ENCODE assay signal across 14 cellular contexts in the genomic region with DNA sequence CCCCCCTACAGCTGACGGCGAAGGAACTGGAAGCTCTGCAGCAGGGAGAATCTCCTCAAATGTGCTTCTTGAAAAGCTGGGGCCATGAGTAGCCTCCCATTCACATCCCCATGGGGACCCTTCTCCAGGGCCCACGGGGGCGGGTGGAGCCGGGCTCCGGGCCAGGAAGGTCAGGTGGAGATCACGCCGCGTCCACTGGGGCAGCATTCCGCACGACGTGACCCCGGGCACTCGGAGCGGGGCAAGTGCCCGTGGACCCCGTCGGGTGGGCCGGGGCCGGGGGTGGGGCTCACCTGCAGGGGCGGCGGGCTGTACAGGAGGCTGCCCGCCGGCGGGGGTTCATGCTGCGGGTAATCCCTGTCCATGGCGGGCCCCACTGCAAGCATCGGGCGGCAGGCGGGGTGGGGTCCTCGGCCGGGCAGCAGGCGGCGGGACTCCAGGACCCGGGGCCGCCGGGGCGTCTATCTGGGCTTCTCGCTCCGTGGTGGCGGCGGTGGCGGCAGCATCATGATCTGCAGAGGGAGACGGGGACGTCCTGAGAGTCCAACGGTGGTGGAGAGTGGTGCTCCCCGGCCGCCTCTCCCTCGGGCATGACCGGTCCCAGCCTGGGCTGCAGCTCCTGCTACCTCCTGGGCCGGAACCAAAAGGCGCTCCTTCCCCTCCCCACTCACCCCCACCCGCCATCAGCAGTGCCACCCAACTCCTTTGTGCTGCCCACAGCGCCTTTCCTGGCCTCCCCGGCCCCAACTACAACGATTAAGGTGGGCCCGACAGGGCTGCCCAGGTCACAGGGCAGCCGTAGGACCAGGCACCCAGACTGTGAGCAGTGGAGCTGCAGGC. TPM values are rescaled to one million over a fixed set of nuclear protein-coding genes. Genes with fewer than 3 reads are reported as not detected.
A peak's percentile ranks its signal among the peaks of the same experiment; 100 is the strongest.
DNase-seq lines count a peak whose midpoint lies in the region; ATAC-seq and TF ChIP-seq lines count a peak whose summit lies in the region.
"Had no signal": no experiment of that assay in that cellular context is flagged by ENCODE, and none has a peak within 500 bp of the region (broad histone marks: within the 10 kb centered on the region; RNA-seq: fewer than 3 reads in every experiment).

No MANE protein-coding gene starts in this region.

- DNase-seq in heart right ventricle (no peak), cardiac septum (ENCODE audit: low spot score) (no peak), fibroblast of villous mesenchyme (ENCODE audit: low read depth) (no peak), uterus (peak in 1 of 2 donors; percentile 34), GM13977 (ENCODE audit: low spot score) (no peak)
- no peak for DNase-seq in activated CD8-positive, alpha-beta memory T cell treated with anti-CD3 and anti-CD28 coated beads, Interleukin-2, amount 10 ng/mL, durations not matched to agents 7 days and 5 days
- DNase-seq: 8988T, activated B cell treated with CpG ODN at 0.5 μM for 24 hours, glutamatergic neuron, NCI-H526 had no signal

- no peaks in the 10 kb centered on the region for H3K4me1 Mint-ChIP-seq in activated CD8-positive, alpha-beta memory T cell treated with anti-CD3 and anti-CD28 coated beads, Interleukin-2, amount 10 ng/mL, durations not matched to agents 7 days and 5 days
- H3K4me1 Mint-ChIP-seq: activated B cell treated with CpG ODN at 0.5 μM for 24 hours had no signal

- H3K9ac ChIP-seq in parathyroid adenoma, result no peak overlapping the region

- H3K4me3 Mint-ChIP-seq in activated CD8-positive, alpha-beta memory T cell treated with anti-CD3 and anti-CD28 coated beads, Interleukin-2, amount 10 ng/mL, durations not matched to agents 7 days and 5 days, result no peak overlapping the region
- H3K4me3 Mint-ChIP-seq: activated B cell treated with CpG ODN at 0.5 μM for 24 hours had no signal

- TF ChIP-seq POLR2A in uterus (IDR thresholded peaks at IDR 0.05), result no peak

- H3K4me3 ChIP-seq in heart right ventricle, result peak overlapping the region in 5 of 10 donors; percentile 23 to 54 (median 34)
- peak overlapping the region; percentile 48 for H3K4me3 ChIP-seq in fibroblast of villous mesenchyme (ENCODE audit: low read depth, low read length)
- H3K4me3 ChIP-seq in parathyroid adenoma (ENCODE audit: low read depth, low read length), result no peak overlapping the region
- peak overlapping the region in 1 of 2 donors; percentile 24 for H3K4me3 ChIP-seq in uterus
- H3K4me3 ChIP-seq: GM12878, SJSA1 had no signal

- TF ChIP-seq CTCF in heart right ventricle (IDR thresholded peaks at IDR 0.05) (no peak), fibroblast of villous mesenchyme (IDR thresholded peaks at IDR 0.05; ENCODE audit: insufficient read depth, low read depth, low read length) (no peak), parathyroid adenoma (IDR thresholded peaks at IDR 0.05) (no peak), uterus (IDR thresholded peaks at IDR 0.05) (no peak), GM13977 (IDR thresholded peaks at IDR 0.05; ENCODE audit: extremely low read depth, insufficient read depth, missing control alignments) (no peak)

- intact Hi-C loops in heart right ventricle (cut with DNase I) (no loop called here), cardiac septum (cut with DNase I) (loop anchor here (2.0 kb wide), 1 partner anchor 51 kb away; a partner anchor contains a TSS), uterus (cut with DNase I; ENCODE audit: low total_unique reads) (no loop called here)

- H2AFZ ChIP-seq in parathyroid adenoma, result no peak overlapping the region

- H3K4me1 ChIP-seq in heart right ventricle (peaks cover 29 to 68% (median 60%) of the 10 kb centered on the region in 9 donors), parathyroid adenoma (no peaks in the 10 kb centered on the region), uterus (peaks cover 0 to 28% of the 10 kb centered on the region in 2 donors)
- H3K4me1 ChIP-seq: SJSA1 had no signal

- no peaks in the 10 kb centered on the region for H3K27me3 Mint-ChIP-seq in activated CD8-positive, alpha-beta memory T cell treated with anti-CD3 and anti-CD28 coated beads, Interleukin-2, amount 10 ng/mL, durations not matched to agents 7 days and 5 days
- H3K27me3 Mint-ChIP-seq: activated B cell treated with CpG ODN at 0.5 μM for 24 hours had no signal

- peak overlapping the region in 9 of 10 donors; percentile 68 to 93 (median 77) for H3K27ac ChIP-seq in heart right ventricle
- H3K27ac ChIP-seq in parathyroid adenoma, result peak overlapping the region; percentile 73
- peak overlapping the region; percentile 83 to 85 for H3K27ac ChIP-seq in uterus
- H3K27ac ChIP-seq: SJSA1 had no signal

- H3K27ac Mint-ChIP-seq in activated CD8-positive, alpha-beta memory T cell treated with anti-CD3 and anti-CD28 coated beads, Interleukin-2, amount 10 ng/mL, durations not matched to agents 7 days and 5 days, result no peak overlapping the region
- H3K27ac Mint-ChIP-seq: activated B cell treated with CpG ODN at 0.5 μM for 24 hours had no signal

- CTCF ChIA-PET in activated CD8-positive, alpha-beta memory T cell treated with anti-CD3 and anti-CD28 coated beads, Interleukin-2, amount 10 ng/mL, durations not matched to agents 7 days and 5 days (lab: Charles Lee), result no interaction called here

- H3K36me3 ChIP-seq in heart right ventricle (peaks cover 0 to 59% (median 0%) of the 10 kb centered on the region in 9 donors), parathyroid adenoma (ENCODE audit: control insufficient read depth, insufficient read depth, low read length) (no peaks in the 10 kb centered on the region), uterus (no peaks in the 10 kb centered on the region)

- peaks cover 5% of the 10 kb centered on the region for H3K36me3 Mint-ChIP-seq in activated CD8-positive, alpha-beta memory T cell treated with anti-CD3 and anti-CD28 coated beads, Interleukin-2, amount 10 ng/mL, durations not matched to agents 7 days and 5 days

- H3K9me3 Mint-ChIP-seq in activated CD8-positive, alpha-beta memory T cell treated with anti-CD3 and anti-CD28 coated beads, Interleukin-2, amount 10 ng/mL, durations not matched to agents 7 days and 5 days (ENCODE audit: low read depth), result no peaks in the 10 kb centered on the region
- H3K9me3 Mint-ChIP-seq: activated B cell treated with CpG ODN at 0.5 μM for 24 hours had no signal

- in situ Hi-C loops in GM13977 (cut with MboI; ENCODE audit: low pct_unique_long_range_greater_than_20kb, low sequenced_read_pairs, unreplicated experiment), result no loop called here

- ATAC-seq in heart right ventricle (no peak), HG03108 (IDR thresholded peaks at IDR 0.05; ENCODE audit: unreplicated experiment) (no peak)
- ATAC-seq in activated CD8-positive, alpha-beta memory T cell treated with anti-CD3 and anti-CD28 coated beads, Interleukin-2, amount 10 ng/mL, durations not matched to agents 7 days and 5 days, result no peak
- ATAC-seq: GM12878 had no signal

- no peak overlapping the region for H3K4me2 ChIP-seq in parathyroid adenoma (ENCODE audit: low read length)

- no peaks in the 10 kb centered on the region for H3K27me3 ChIP-seq in heart right ventricle
- no peaks in the 10 kb centered on the region for H3K27me3 ChIP-seq in parathyroid adenoma (ENCODE audit: control insufficient read depth, insufficient read depth, low read length)
- H3K27me3 ChIP-seq in uterus, result no peaks in the 10 kb centered on the region
- H3K27me3 ChIP-seq: SJSA1 had no signal

- WGBS in heart right ventricle, 2 donors, result 88 to 89% methylated on average over 54 to 58 of the region's 58 CpGs

- H3K9me3 ChIP-seq in heart right ventricle, result no peaks in the 10 kb centered on the region
- H3K9me3 ChIP-seq in parathyroid adenoma (ENCODE audit: control insufficient read depth, low read length), result no peaks in the 10 kb centered on the region
- no peaks in the 10 kb centered on the region for H3K9me3 ChIP-seq in uterus
- H3K9me3 ChIP-seq: SJSA1 had no signal

- peaks cover 19% of the 10 kb centered on the region for H3K79me2 ChIP-seq in parathyroid adenoma

RNA-seq across cellular contexts. Expression of a gene that starts 20.0 kb away (rescaled TPM):
- total RNA-seq in heart right ventricle (10 to 100 TPM; 12.6 to 61.3 (median 16.1) TPM), cardiac septum (37.3 TPM), fibroblast of villous mesenchyme (69.5 and 69.9 TPM in 2 replicates), uterus (100 to 1,000 TPM in 1 of 4 donors, 10 to 100 TPM in 1, 1 to 10 TPM in 2; 4.4 to 107 (median 10.7) TPM)
- polyA plus RNA-seq in heart right ventricle, result 10 to 100 TPM; 12.6 to 18.7 TPM
- total RNA-seq in activated CD8-positive, alpha-beta memory T cell treated with anti-CD3 and anti-CD28 coated beads, Interleukin-2, amount 10 ng/mL, durations not matched to agents 7 days and 5 days, result 10 to 100 TPM; 50.6 to 74.7 TPM

RNA-seq across cellular contexts. Expression of a gene that starts 50.3 kb away (rescaled TPM):
- 100 to 1,000 TPM; 244 to 405 (median 299) TPM for total RNA-seq in heart right ventricle
- polyA plus RNA-seq in heart right ventricle, result 100 to 1,000 TPM; 461 to 487 TPM
- 243 TPM for total RNA-seq in cardiac septum
- 254 and 337 TPM in 2 replicates for total RNA-seq in fibroblast of villous mesenchyme
- total RNA-seq in uterus, result 100 to 1,000 TPM in 3 of 4 donors, 10 to 100 TPM in 1; 68.2 to 357 (median 163) TPM
- total RNA-seq in activated CD8-positive, alpha-beta memory T cell treated with anti-CD3 and anti-CD28 coated beads, Interleukin-2, amount 10 ng/mL, durations not matched to agents 7 days and 5 days, result 100 to 1,000 TPM; 143 to 217 TPM

RNA-seq across cellular contexts. Expression of a gene that starts 51.5 kb away (rescaled TPM):
- total RNA-seq in heart right ventricle, result 10 to 100 TPM; 43.7 to 71.6 (median 46.6) TPM
- 10 to 100 TPM; 41.1 to 70.4 TPM for polyA plus RNA-seq in heart right ventricle
- total RNA-seq in cardiac septum, result 49.7 TPM
- total RNA-seq in fibroblast of villous mesenchyme, result 90.8 and 94.1 TPM in 2 replicates
- total RNA-seq in uterus, result 10 to 100 TPM; 17.4 to 62.8 (median 43.3) TPM
- 10 to 100 TPM; 76.7 to 80.5 TPM for total RNA-seq in activated CD8-positive, alpha-beta memory T cell treated with anti-CD3 and anti-CD28 coated beads, Interleukin-2, amount 10 ng/mL, durations not matched to agents 7 days and 5 days

RNA-seq across cellular contexts. Expression of a gene that starts 58.9 kb away (rescaled TPM):
- 100 to 1,000 TPM; 111 to 215 (median 134) TPM for total RNA-seq in heart right ventricle
- 100 to 1,000 TPM; 116 to 212 TPM for polyA plus RNA-seq in heart right ventricle
- 125 TPM for total RNA-seq in cardiac septum
- 69.5 and 71.2 TPM in 2 replicates for total RNA-seq in fibroblast of villous mesenchyme
- total RNA-seq in uterus, result 100 to 1,000 TPM in 1 of 4 donors, 10 to 100 TPM in 3; 13.6 to 112 (median 59.8) TPM
- 100 to 1,000 TPM; 173 to 206 TPM for total RNA-seq in activated CD8-positive, alpha-beta memory T cell treated with anti-CD3 and anti-CD28 coated beads, Interleukin-2, amount 10 ng/mL, durations not matched to agents 7 days and 5 days
